Comparison of ENCODE assay signal across 8 cellular contexts in the genomic region with DNA sequence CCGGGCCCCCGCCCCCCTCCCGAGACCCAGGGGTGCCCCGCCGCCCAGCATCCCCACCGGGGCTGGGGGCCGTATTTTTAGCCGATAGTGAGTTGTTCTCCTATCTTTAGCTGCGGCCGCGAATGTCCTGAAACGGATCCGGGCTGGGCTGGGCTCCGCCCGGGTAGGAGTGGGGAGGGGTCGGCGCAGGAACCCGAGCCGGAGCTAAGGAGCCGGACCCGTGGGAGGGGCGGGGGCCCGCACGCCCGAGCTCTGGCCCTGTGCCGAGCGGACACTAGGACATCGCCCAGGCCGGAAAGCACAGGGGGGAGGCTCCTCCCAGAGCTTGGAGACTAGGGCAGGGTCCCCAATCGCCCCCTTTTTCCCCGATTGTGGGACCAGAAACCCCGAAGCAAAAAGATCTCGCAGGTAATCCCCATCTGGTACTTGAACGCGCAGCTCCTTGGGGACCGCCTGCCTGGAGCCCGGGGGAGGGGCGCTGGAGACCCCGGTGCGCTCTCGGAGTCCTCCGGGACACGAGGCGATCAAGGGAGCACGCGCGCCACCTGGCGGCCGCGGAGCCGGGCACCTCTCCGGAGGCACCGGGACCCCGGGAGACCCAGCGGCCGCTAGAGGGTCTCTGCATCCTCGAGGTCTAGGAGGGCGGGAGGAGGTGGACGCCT. TPM values are rescaled to one million over a fixed set of nuclear protein-coding genes. Genes with fewer than 3 reads are reported as not detected.
A peak's percentile ranks its signal among the peaks of the same experiment; 100 is the strongest.
DNase-seq lines count a peak whose midpoint lies in the region; ATAC-seq and TF ChIP-seq lines count a peak whose summit lies in the region.

No MANE protein-coding gene starts in this region.

- DNase-seq in NK-92 treated with Interleukin-12 subunit alpha and Interleukin-12 subunit beta, amount 100 ng/mL, for 24 hours (lab: John Stamatoyannopoulos, UW) = peak; percentile 64
- no peak for DNase-seq in NK-92 (lab: John Stamatoyannopoulos, UW; ENCODE audit: unreplicated experiment)
- peak; percentile 81 for DNase-seq in LoVo (ENCODE audit: low spot score)
- DNase-seq in activated naive CD4-positive, alpha-beta T cell treated with anti-CD3 and anti-CD28 coated beads, Interleukin-2, amount 50 U/mL, for 16 hours = peak; percentile 85
- peak; percentile 75 for DNase-seq in globus pallidus (ENCODE audit: low spot score)
- peak; percentile 47 for DNase-seq in occipital lobe (lab: John Stamatoyannopoulos, UW)
- DNase-seq in testis = peak; percentile 83

- intact Hi-C loops in testis (cut with DNase I; ENCODE audit: low total_unique reads) = loop anchor here (5.0 kb wide), 1 partner anchor 38 kb away; no protein-coding TSS in a partner anchor

- peak overlapping the region; percentile 64 to 81 for H3K27ac ChIP-seq in testis

- peak overlapping the region; percentile 69 to 95 for H3K4me3 ChIP-seq in testis

- 0% methylated on average over 1 to 48 of the region's 59 CpGs for WGBS in testis, 2 donors

- peak; percentile 81 for ATAC-seq in SK-N-SH treated with all-trans-retinoic acid at 6 μM for 48 hours

- no peak for TF ChIP-seq POLR2A in testis (IDR thresholded peaks at IDR 0.05)

- H3K4me1 ChIP-seq in testis = peaks cover 24% of the 10 kb centered on the region

- no peaks in the 10 kb centered on the region for H3K36me3 ChIP-seq in testis (ENCODE audit: low read depth, missing control alignments)

- no peaks in the 10 kb centered on the region for H3K9me3 ChIP-seq in testis

- H3K27me3 ChIP-seq in testis = no peaks in the 10 kb centered on the region

- peak; percentile 92 to 97 (median 95) for TF ChIP-seq CTCF in testis (IDR thresholded peaks at IDR 0.05)

TF ChIP-seq in SK-N-SH treated with all-trans-retinoic acid at 6 μM for 48 hours, 23 proteins besides CTCF, POLR2A, EP300 and RAD21:
- TF ChIP-seq GLIS3 (CRISPR knock-in tag; IDR thresholded peaks at IDR 0.05) (no peak), ZNF565 (CRISPR knock-in tag; conservative IDR thresholded peaks at IDR 0.05; ENCODE audit: low read depth) (no peak), ISL1 (CRISPR knock-in tag; IDR thresholded peaks at IDR 0.05) (no peak), ZFP3 (CRISPR knock-in tag; IDR thresholded peaks at IDR 0.05) (no peak), ZFP30 (CRISPR knock-in tag; IDR thresholded peaks at IDR 0.05) (no peak), TCF4 (CRISPR knock-in tag; IDR thresholded peaks at IDR 0.05; ENCODE audit: borderline replicate concordance) (no peak), ZNF70 (CRISPR knock-in tag; IDR thresholded peaks at IDR 0.05) (no peak), ZNF8 (CRISPR knock-in tag; IDR thresholded peaks at IDR 0.05) (no peak), OSR1 (CRISPR knock-in tag; IDR thresholded peaks at IDR 0.05) (no peak), ARNTL (CRISPR knock-in tag; IDR thresholded peaks at IDR 0.05; ENCODE audit: borderline replicate concordance, low read depth) (no peak), TOX (CRISPR knock-in tag; IDR thresholded peaks at IDR 0.05; ENCODE audit: borderline replicate concordance) (no peak), SNAI2 (CRISPR knock-in tag; IDR thresholded peaks at IDR 0.05) (no peak), BACH2 (CRISPR knock-in tag; IDR thresholded peaks at IDR 0.05; ENCODE audit: borderline replicate concordance) (no peak), PPARA (CRISPR knock-in tag; IDR thresholded peaks at IDR 0.05; ENCODE audit: borderline replicate concordance) (no peak), ESRRG (CRISPR knock-in tag; IDR thresholded peaks at IDR 0.05) (no peak), ZC3H10 (CRISPR knock-in tag; IDR thresholded peaks at IDR 0.05) (no peak)
- TF ChIP-seq, protein P1, sequence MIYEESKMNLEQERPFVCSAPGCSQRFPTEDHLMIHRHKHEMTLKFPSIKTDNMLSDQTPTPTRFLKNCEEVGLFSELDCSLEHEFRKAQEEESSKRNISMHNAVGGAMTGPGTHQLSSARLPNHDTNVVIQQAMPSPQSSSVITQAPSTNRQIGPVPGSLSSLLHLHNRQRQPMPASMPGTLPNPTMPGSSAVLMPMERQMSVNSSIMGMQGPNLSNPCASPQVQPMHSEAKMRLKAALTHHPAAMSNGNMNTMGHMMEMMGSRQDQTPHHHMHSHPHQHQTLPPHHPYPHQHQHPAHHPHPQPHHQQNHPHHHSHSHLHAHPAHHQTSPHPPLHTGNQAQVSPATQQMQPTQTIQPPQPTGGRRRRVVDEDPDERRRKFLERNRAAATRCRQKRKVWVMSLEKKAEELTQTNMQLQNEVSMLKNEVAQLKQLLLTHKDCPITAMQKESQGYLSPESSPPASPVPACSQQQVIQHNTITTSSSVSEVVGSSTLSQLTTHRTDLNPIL (CRISPR knock-in tag; IDR thresholded peaks at IDR 0.05; ENCODE audit: low read depth) = no peak
- TF ChIP-seq, protein P2, sequence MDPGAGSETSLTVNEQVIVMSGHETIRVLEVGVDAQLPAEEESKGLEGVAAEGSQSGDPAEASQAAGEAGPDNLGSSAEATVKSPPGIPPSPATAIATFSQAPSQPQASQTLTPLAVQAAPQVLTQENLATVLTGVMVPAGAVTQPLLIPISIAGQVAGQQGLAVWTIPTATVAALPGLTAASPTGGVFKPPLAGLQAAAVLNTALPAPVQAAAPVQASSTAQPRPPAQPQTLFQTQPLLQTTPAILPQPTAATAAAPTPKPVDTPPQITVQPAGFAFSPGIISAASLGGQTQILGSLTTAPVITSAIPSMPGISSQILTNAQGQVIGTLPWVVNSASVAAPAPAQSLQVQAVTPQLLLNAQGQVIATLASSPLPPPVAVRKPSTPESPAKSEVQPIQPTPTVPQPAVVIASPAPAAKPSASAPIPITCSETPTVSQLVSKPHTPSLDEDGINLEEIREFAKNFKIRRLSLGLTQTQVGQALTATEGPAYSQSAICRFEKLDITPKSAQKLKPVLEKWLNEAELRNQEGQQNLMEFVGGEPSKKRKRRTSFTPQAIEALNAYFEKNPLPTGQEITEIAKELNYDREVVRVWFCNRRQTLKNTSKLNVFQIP (CRISPR knock-in tag; IDR thresholded peaks at IDR 0.05; ENCODE audit: borderline replicate concordance, low read depth) = no peak
- TF ChIP-seq, protein P3, sequence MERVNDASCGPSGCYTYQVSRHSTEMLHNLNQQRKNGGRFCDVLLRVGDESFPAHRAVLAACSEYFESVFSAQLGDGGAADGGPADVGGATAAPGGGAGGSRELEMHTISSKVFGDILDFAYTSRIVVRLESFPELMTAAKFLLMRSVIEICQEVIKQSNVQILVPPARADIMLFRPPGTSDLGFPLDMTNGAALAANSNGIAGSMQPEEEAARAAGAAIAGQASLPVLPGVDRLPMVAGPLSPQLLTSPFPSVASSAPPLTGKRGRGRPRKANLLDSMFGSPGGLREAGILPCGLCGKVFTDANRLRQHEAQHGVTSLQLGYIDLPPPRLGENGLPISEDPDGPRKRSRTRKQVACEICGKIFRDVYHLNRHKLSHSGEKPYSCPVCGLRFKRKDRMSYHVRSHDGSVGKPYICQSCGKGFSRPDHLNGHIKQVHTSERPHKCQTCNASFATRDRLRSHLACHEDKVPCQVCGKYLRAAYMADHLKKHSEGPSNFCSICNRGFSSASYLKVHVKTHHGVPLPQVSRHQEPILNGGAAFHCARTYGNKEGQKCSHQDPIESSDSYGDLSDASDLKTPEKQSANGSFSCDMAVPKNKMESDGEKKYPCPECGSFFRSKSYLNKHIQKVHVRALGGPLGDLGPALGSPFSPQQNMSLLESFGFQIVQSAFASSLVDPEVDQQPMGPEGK (CRISPR knock-in tag; IDR thresholded peaks at IDR 0.05; ENCODE audit: borderline replicate concordance) = no peak
- TF ChIP-seq, protein P4, sequence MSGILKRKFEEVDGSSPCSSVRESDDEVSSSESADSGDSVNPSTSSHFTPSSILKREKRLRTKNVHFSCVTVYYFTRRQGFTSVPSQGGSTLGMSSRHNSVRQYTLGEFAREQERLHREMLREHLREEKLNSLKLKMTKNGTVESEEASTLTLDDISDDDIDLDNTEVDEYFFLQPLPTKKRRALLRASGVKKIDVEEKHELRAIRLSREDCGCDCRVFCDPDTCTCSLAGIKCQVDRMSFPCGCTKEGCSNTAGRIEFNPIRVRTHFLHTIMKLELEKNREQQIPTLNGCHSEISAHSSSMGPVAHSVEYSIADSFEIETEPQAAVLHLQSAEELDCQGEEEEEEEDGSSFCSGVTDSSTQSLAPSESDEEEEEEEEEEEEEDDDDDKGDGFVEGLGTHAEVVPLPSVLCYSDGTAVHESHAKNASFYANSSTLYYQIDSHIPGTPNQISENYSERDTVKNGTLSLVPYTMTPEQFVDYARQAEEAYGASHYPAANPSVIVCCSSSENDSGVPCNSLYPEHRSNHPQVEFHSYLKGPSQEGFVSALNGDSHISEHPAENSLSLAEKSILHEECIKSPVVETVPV (CRISPR knock-in tag; IDR thresholded peaks at IDR 0.05) = no peak

RNA-seq across cellular contexts. Expression of a gene that starts 0.7 kb away (rescaled TPM):
- total RNA-seq in occipital lobe (9.0 TPM), testis (1 to 10 TPM; 3.5 to 4.4 TPM)
- 5.1 TPM for polyA plus RNA-seq in testis (ENCODE audit: insufficient read depth, low read depth, low replicate concordance)

RNA-seq across cellular contexts. Expression of a gene that starts 18.3 kb away (rescaled TPM):
- total RNA-seq in occipital lobe = 21.7 TPM
- 10 to 100 TPM; 86.8 to 91.2 TPM for total RNA-seq in testis
- 94.5 TPM for polyA plus RNA-seq in testis (ENCODE audit: insufficient read depth, low read depth, low replicate concordance)

RNA-seq across cellular contexts. Expression of a gene that starts 39.2 kb away (rescaled TPM):
- total RNA-seq in occipital lobe (4.5 TPM), testis (1 to 10 TPM; 5.3 to 7.6 TPM)
- polyA plus RNA-seq in testis (ENCODE audit: insufficient read depth, low read depth, low replicate concordance) = 7.1 TPM

RNA-seq across cellular contexts. Expression of a gene that starts 53.6 kb away (rescaled TPM):
- 0.94 TPM for total RNA-seq in occipital lobe
- 10 to 100 TPM; 24.2 to 27.6 TPM for total RNA-seq in testis
- polyA plus RNA-seq in testis (ENCODE audit: insufficient read depth, low read depth, low replicate concordance) = 21.9 TPM
